In genomic region chr1:156838972-156839371, GRCh38 we compare ENCODE assay signal across 8 cellular contexts. TPM values are rescaled to one million over a fixed set of nuclear protein-coding genes. Genes with fewer than 3 reads are reported as not detected.
DNase-seq lines count a peak whose midpoint lies in the region; ATAC-seq and TF ChIP-seq lines count a peak whose summit lies in the region.

No MANE protein-coding gene starts in this region.

- intact Hi-C loops in CD4-positive, alpha-beta T cell (cut with DNase I, micrococcal nuclease): loop anchor here (1.0 to 10.0 kb wide), 4 partner anchors 21 to 316 kb away; partner anchors contain the start of genes NTRK1 (in 2 of the 2) and PEAR1 (in 1 of the 2)

- peaks cover 27% of the 10 kb centered on the region for H3K27me3 ChIP-seq in CD4-positive, alpha-beta T cell (ENCODE audit: control insufficient read depth, insufficient read depth, low read length)
- no peaks in the 10 kb centered on the region for H3K27me3 ChIP-seq in WERI-Rb-1 (ENCODE audit: insufficient read depth, low read depth, severe bottlenecking)
- H3K27me3 ChIP-seq in effector memory CD4-positive, alpha-beta T cell (replicated peaks; ENCODE audit: control insufficient read depth, insufficient read depth, low read length, poor library complexity, severe bottlenecking): peaks cover 7% of the 10 kb centered on the region

- no peak overlapping the region for H3K27ac ChIP-seq in CD4-positive, alpha-beta T cell (ENCODE audit: low read depth, low read length)
- H3K27ac ChIP-seq in WERI-Rb-1: no peak overlapping the region
- H3K27ac ChIP-seq in effector memory CD4-positive, alpha-beta T cell (ENCODE audit: insufficient read depth, low read length, poor library complexity, severe bottlenecking): no peak overlapping the region

- H3K27me3 Mint-ChIP-seq in CD4-positive, alpha-beta T cell: peaks cover 60% of the 10 kb centered on the region
- peaks cover 85% of the 10 kb centered on the region for H3K27me3 Mint-ChIP-seq in nephron progenitor cell (ENCODE audit: low read depth, poor library complexity)

- ATAC-seq in CD4-positive, alpha-beta T cell (ENCODE audit: poor library complexity): peak; percentile 84
- no peak for ATAC-seq in GM21367 (IDR thresholded peaks at IDR 0.05; ENCODE audit: unreplicated experiment)

- peaks cover 12% of the 10 kb centered on the region for H3K4me1 Mint-ChIP-seq in CD4-positive, alpha-beta T cell (ENCODE audit: low read depth)
- H3K4me1 Mint-ChIP-seq in nephron progenitor cell: peaks cover 50% of the 10 kb centered on the region

- DNase-seq in CD4-positive, alpha-beta T cell: peak in 7 of 10 experiments; percentile 34 to 43 (median 36)
- no peak for DNase-seq in HFF-Myc (ENCODE audit: extremely low read depth, low read depth)
- DNase-seq in WERI-Rb-1: peak; percentile 66
- DNase-seq in effector memory CD4-positive, alpha-beta T cell: peak in 2 of 3 donors; percentile 29 to 32
- DNase-seq in nephron progenitor cell: peak; percentile 66
- no peak for DNase-seq in hippocampal formation (lab: John Stamatoyannopoulos, UW)
- DNase-seq in SKM-1 (lab: John Stamatoyannopoulos, UW; ENCODE audit: unreplicated experiment): no peak

- no peaks in the 10 kb centered on the region for H3K36me3 ChIP-seq in WERI-Rb-1
- no peaks in the 10 kb centered on the region for H3K36me3 ChIP-seq in effector memory CD4-positive, alpha-beta T cell (ENCODE audit: control insufficient read depth, insufficient read depth, low read length)

- peaks cover 2% of the 10 kb centered on the region for H3K4me1 ChIP-seq in effector memory CD4-positive, alpha-beta T cell (ENCODE audit: control insufficient read depth, insufficient read depth, low read length, poor library complexity, severe bottlenecking)

- H3K36me3 Mint-ChIP-seq in CD4-positive, alpha-beta T cell (ENCODE audit: low read depth): no peaks in the 10 kb centered on the region
- no peaks in the 10 kb centered on the region for H3K36me3 Mint-ChIP-seq in nephron progenitor cell (ENCODE audit: low read depth)

- POLR2A ChIA-PET in CD4-positive, alpha-beta T cell (lab: Charles Lee): interaction anchor here (1.1 to 3.3 kb wide), 2 partner anchors 9 to 21 kb away, joined by 3 to 20 read pairs; partner anchors contain the start of genes INSRR and NTRK1

- peak; percentile 85 for TF ChIP-seq CTCF in CD4-positive, alpha-beta T cell (IDR thresholded peaks at IDR 0.05)
- TF ChIP-seq CTCF in HFF-Myc (IDR thresholded peaks at IDR 0.05; ENCODE audit: low read depth, low read length, missing control alignments): peak; percentile 93
- TF ChIP-seq CTCF in WERI-Rb-1 (IDR thresholded peaks at IDR 0.05; ENCODE audit: low read depth, low read length): peak; percentile 98
- TF ChIP-seq CTCF in nephron progenitor cell (IDR thresholded peaks at IDR 0.05): peak; percentile 89

- H3K4me3 ChIP-seq in HFF-Myc (replicated peaks; ENCODE audit: low read depth, low read length) (no peak overlapping the region), WERI-Rb-1 (ENCODE audit: low read depth, low read length) (no peak overlapping the region)
- no peak overlapping the region for H3K4me3 ChIP-seq in effector memory CD4-positive, alpha-beta T cell (ENCODE audit: insufficient read depth, low read depth, low read length, poor library complexity, severe bottlenecking)

- no peak overlapping the region for H3K4me3 Mint-ChIP-seq in CD4-positive, alpha-beta T cell
- H3K4me3 Mint-ChIP-seq in nephron progenitor cell: no peak overlapping the region

- no peak overlapping the region for H3K27ac Mint-ChIP-seq in CD4-positive, alpha-beta T cell
- H3K27ac Mint-ChIP-seq in nephron progenitor cell: no peak overlapping the region

- no peaks in the 10 kb centered on the region for H3K9me3 Mint-ChIP-seq in CD4-positive, alpha-beta T cell
- H3K9me3 Mint-ChIP-seq in nephron progenitor cell: no peaks in the 10 kb centered on the region

- no peaks in the 10 kb centered on the region for H3K9me3 ChIP-seq in CD4-positive, alpha-beta T cell (ENCODE audit: control insufficient read depth, low read length)
- H3K9me3 ChIP-seq in WERI-Rb-1 (ENCODE audit: severe bottlenecking): no peaks in the 10 kb centered on the region
- no peaks in the 10 kb centered on the region for H3K9me3 ChIP-seq in effector memory CD4-positive, alpha-beta T cell (ENCODE audit: control insufficient read depth, low read length)

- CTCF ChIA-PET in CD4-positive, alpha-beta T cell (lab: Charles Lee): interaction anchor here (0.6 to 3.4 kb wide), 21 partner anchors 10 to 113 kb away, joined by 3 to 52 read pairs (median 6); partner anchors contain the start of genes ISG20L2, METTL25B, NTRK1 and SH2D2A

RNA-seq across cellular contexts. Expression of gene INSRR, which starts 19.9 kb away (rescaled TPM):
- not detected for total RNA-seq in CD4-positive, alpha-beta T cell

RNA-seq across cellular contexts. Expression of gene NTRK1, which starts 21.7 kb away (rescaled TPM):
- under 1 TPM; 0.42 to 0.52 TPM for total RNA-seq in CD4-positive, alpha-beta T cell

RNA-seq across cellular contexts. Expression of gene SH2D2A, which starts 22.3 kb away (rescaled TPM):
- total RNA-seq in CD4-positive, alpha-beta T cell: 10 to 100 TPM; 51.6 to 51.8 TPM

RNA-seq across cellular contexts. Expression of gene PEAR1, which starts 54.5 kb away (rescaled TPM):
- total RNA-seq in CD4-positive, alpha-beta T cell: under 1 TPM; 0.20 to 0.41 TPM

Comparison
In these comparisons a context has a peak if more than half of its experiments do, and no peak if none do; other contexts are left out.
1. DNase-seq: peak in CD4-positive, alpha-beta T cell (7 of 10), WERI-Rb-1 (single experiment), effector memory CD4-positive, alpha-beta T cell (2 of 3) and nephron progenitor cell (single experiment); none in HFF-Myc (single experiment), hippocampal formation (0 of 2) and SKM-1 (single experiment).
2. Peak in every context shown above with its lines, with median percentiles within 50 percentile points of each other: CTCF ChIP-seq.